ENCODE assay signal across 14 cellular contexts in the genomic region with DNA sequence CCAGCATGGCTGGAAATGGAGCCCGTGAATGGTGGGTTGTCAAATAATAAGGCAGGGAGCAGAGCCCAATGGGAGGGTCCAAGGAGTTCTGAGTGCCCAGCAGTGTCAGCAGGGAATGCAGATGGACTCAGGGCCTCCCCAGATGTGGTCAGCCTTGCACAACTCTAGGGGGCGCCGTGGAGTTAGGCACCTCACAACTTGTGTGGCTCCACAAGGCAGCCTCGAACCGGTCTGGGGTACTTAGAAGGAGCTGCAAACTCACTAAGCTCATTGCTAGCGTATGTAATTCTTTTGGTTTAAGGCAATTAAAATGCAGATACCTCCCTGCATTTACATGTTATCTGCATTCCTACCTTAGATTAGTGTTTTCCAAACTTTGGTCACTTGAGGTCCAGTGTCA. TPM values are rescaled to one million over a fixed set of nuclear protein-coding genes. Genes with fewer than 3 reads are reported as not detected.
DNase-seq lines count a peak whose midpoint lies in the region; ATAC-seq, FAIRE-seq and TF ChIP-seq lines count a peak whose summit lies in the region.
"Had no signal": no experiment of that assay in that cellular context is flagged by ENCODE, and none has a peak within 500 bp of the region (broad histone marks: within the 10 kb centered on the region; RNA-seq: fewer than 3 reads in every experiment).

No MANE protein-coding gene starts in this region.

- H3K9me3 Mint-ChIP-seq in activated naive CD8-positive, alpha-beta T cell treated with anti-CD3 and anti-CD28 coated beads, Interleukin-2, amount 10 ng/mL, durations not matched to agents 7 days and 5 days: no peaks in the 10 kb centered on the region
- H3K9me3 Mint-ChIP-seq: activated naive CD4-positive, alpha-beta T cell treated with anti-CD3 and anti-CD28 coated beads, Interleukin-2, amount 10 ng/mL, durations not matched to agents 7 days and 5 days; mesothelial cell of epicardium had no signal

- H3K36me3 ChIP-seq in BLaER1 treated with 17β-estradiol and CSF1 and Interleukin-3, amounts not matched to agents 10 nM and 100 nM: peaks cover 39 to 100% (median 98%) of the 10 kb centered on the region in 11 experiments
- H3K36me3 ChIP-seq in right lobe of liver: peaks cover 0 to 21% (median 8%) of the 10 kb centered on the region in 4 donors
- H3K36me3 ChIP-seq: esophagus squamous epithelium had no signal

- POLR2A ChIA-PET in activated naive CD8-positive, alpha-beta T cell treated with anti-CD3 and anti-CD28 coated beads, Interleukin-2, amount 10 ng/mL, durations not matched to agents 7 days and 5 days (lab: Charles Lee): no interaction called here

- no peaks in the 10 kb centered on the region for H3K27me3 Mint-ChIP-seq in activated naive CD8-positive, alpha-beta T cell treated with anti-CD3 and anti-CD28 coated beads, Interleukin-2, amount 10 ng/mL, durations not matched to agents 7 days and 5 days
- H3K27me3 Mint-ChIP-seq: activated naive CD4-positive, alpha-beta T cell treated with anti-CD3 and anti-CD28 coated beads, Interleukin-2, amount 10 ng/mL, durations not matched to agents 7 days and 5 days had no signal

- 63% methylated on average over 3 of the region's 6 CpGs for WGBS in right lobe of liver (ENCODE audit: insufficient coverage, low coverage, low lambda C conversion rate, missing lambda C conversion rate)

- H3K9me3 ChIP-seq in BLaER1 treated with 17β-estradiol and CSF1 and Interleukin-3, amounts not matched to agents 10 nM and 100 nM (replicated peaks in 1 of 11): peaks cover 0 to 25% (median 4%) of the 10 kb centered on the region in 11 experiments; a peak in 8 of 22 replicates
- no peaks in the 10 kb centered on the region for H3K9me3 ChIP-seq in right lobe of liver
- H3K9me3 ChIP-seq: esophagus squamous epithelium had no signal

- peak overlapping the region in 9 of 11 experiments; percentile 83 to 100 (median 94); a peak in 16 of 22 replicates for H3K27ac ChIP-seq in BLaER1 treated with 17β-estradiol and CSF1 and Interleukin-3, amounts not matched to agents 10 nM and 100 nM
- H3K27ac ChIP-seq in right lobe of liver: peak overlapping the region in 2 of 3 donors; percentile 82 to 93
- H3K27ac ChIP-seq: esophagus squamous epithelium had no signal

- peak overlapping the region in 7 of 10 experiments; percentile 33 to 62 (median 55); a peak in 12 of 20 replicates for H3K4me3 ChIP-seq in BLaER1 treated with 17β-estradiol and CSF1 and Interleukin-3, amounts not matched to agents 10 nM and 100 nM
- H3K4me3 ChIP-seq in right lobe of liver: no peak overlapping the region
- H3K4me3 ChIP-seq: esophagus squamous epithelium had no signal

- no peak for ATAC-seq in activated naive CD8-positive, alpha-beta T cell treated with anti-CD3 and anti-CD28 coated beads, Interleukin-2, amount 10 ng/mL, durations not matched to agents 7 days and 5 days (ENCODE audit: low read depth)
- ATAC-seq in right lobe of liver (no peak), HG02623 (IDR thresholded peaks at IDR 0.05; ENCODE audit: unreplicated experiment) (no peak), GM21526 (IDR thresholded peaks at IDR 0.05; ENCODE audit: low FRiP score, unreplicated experiment) (no peak), HG02852 (IDR thresholded peaks at IDR 0.05; ENCODE audit: unreplicated experiment) (no peak), GM18858 (IDR thresholded peaks at IDR 0.05; ENCODE audit: unreplicated experiment) (no peak)

- TF ChIP-seq CTCF in right lobe of liver (IDR thresholded peaks at IDR 0.05): peak in 1 of 4 donors; percentile 7

- peak; percentile 11 for FAIRE-seq in GM19239 (lab: Jason Lieb, UNC)
- FAIRE-seq: G401.6 had no signal

- H3K4me3 Mint-ChIP-seq in activated naive CD8-positive, alpha-beta T cell treated with anti-CD3 and anti-CD28 coated beads, Interleukin-2, amount 10 ng/mL, durations not matched to agents 7 days and 5 days: no peak overlapping the region
- H3K4me3 Mint-ChIP-seq: activated naive CD4-positive, alpha-beta T cell treated with anti-CD3 and anti-CD28 coated beads, Interleukin-2, amount 10 ng/mL, durations not matched to agents 7 days and 5 days; mesothelial cell of epicardium had no signal

- DNase-seq in GM19239 (ENCODE audit: insufficient read length, low spot score) (no peak), right lobe of liver (peak in 1 of 3 donors; percentile 45)
- DNase-seq in activated naive CD8-positive, alpha-beta T cell treated with anti-CD3 and anti-CD28 coated beads, Interleukin-2, amount 10 ng/mL, durations not matched to agents 7 days and 5 days: no peak
- DNase-seq: activated CD4-positive, alpha-beta T cell treated with anti-CD3 and anti-CD28 coated beads, Interleukin-2, amount 50 U/mL, for 4 hours; activated naive CD4-positive, alpha-beta T cell treated with anti-CD3 and anti-CD28 coated beads, Interleukin-2, amount 10 ng/mL, durations not matched to agents 7 days and 5 days; esophagus squamous epithelium; T-helper 2 cell had no signal

- peak overlapping the region in 8 of 11 experiments; percentile 62 to 87 (median 82); a peak in 11 of 22 replicates for H3K9ac ChIP-seq in BLaER1 treated with 17β-estradiol and CSF1 and Interleukin-3, amounts not matched to agents 10 nM and 100 nM

- no peak for TF ChIP-seq POLR2A in right lobe of liver (IDR thresholded peaks at IDR 0.05)

- H3K27ac Mint-ChIP-seq in activated naive CD8-positive, alpha-beta T cell treated with anti-CD3 and anti-CD28 coated beads, Interleukin-2, amount 10 ng/mL, durations not matched to agents 7 days and 5 days: peak overlapping the region; percentile 46
- H3K27ac Mint-ChIP-seq: activated naive CD4-positive, alpha-beta T cell treated with anti-CD3 and anti-CD28 coated beads, Interleukin-2, amount 10 ng/mL, durations not matched to agents 7 days and 5 days; mesothelial cell of epicardium had no signal

- H3K4me2 ChIP-seq in BLaER1 treated with 17β-estradiol and CSF1 and Interleukin-3, amounts not matched to agents 10 nM and 100 nM: peak overlapping the region; percentile 87 to 99 (median 95); a peak in 21 of 22 replicates

- H3K27me3 ChIP-seq in BLaER1 treated with 17β-estradiol and CSF1 and Interleukin-3, amounts not matched to agents 10 nM and 100 nM: no peaks in the 10 kb centered on the region
- no peaks in the 10 kb centered on the region for H3K27me3 ChIP-seq in right lobe of liver

- peaks cover 28% of the 10 kb centered on the region for H3K36me3 Mint-ChIP-seq in activated naive CD8-positive, alpha-beta T cell treated with anti-CD3 and anti-CD28 coated beads, Interleukin-2, amount 10 ng/mL, durations not matched to agents 7 days and 5 days

- intact Hi-C loops in right lobe of liver (cut with DNase I): no loop called here

- peaks cover 58 to 100% (median 96%) of the 10 kb centered on the region in 10 experiments for H3K4me1 ChIP-seq in BLaER1 treated with 17β-estradiol and CSF1 and Interleukin-3, amounts not matched to agents 10 nM and 100 nM
- peaks cover 0 to 29% (median 6%) of the 10 kb centered on the region in 4 donors for H3K4me1 ChIP-seq in right lobe of liver

- H4K20me1 ChIP-seq in BLaER1 treated with 17β-estradiol and CSF1 and Interleukin-3, amounts not matched to agents 10 nM and 100 nM: peaks cover 0 to 100% (median 12%) of the 10 kb centered on the region in 11 experiments; a peak in 9 of 22 replicates

- peaks cover 15% of the 10 kb centered on the region for H3K4me1 Mint-ChIP-seq in activated naive CD8-positive, alpha-beta T cell treated with anti-CD3 and anti-CD28 coated beads, Interleukin-2, amount 10 ng/mL, durations not matched to agents 7 days and 5 days

RNA-seq across cellular contexts. Expression of a gene that starts 18.1 kb away (rescaled TPM):
- 10 to 100 TPM; 27.8 to 30.8 TPM for total RNA-seq in activated naive CD8-positive, alpha-beta T cell treated with anti-CD3 and anti-CD28 coated beads, Interleukin-2, amount 10 ng/mL, durations not matched to agents 7 days and 5 days
- total RNA-seq in right lobe of liver: 10 to 100 TPM in 5 of 6 experiments, 1 to 10 TPM in 1; 4.8 to 19.6 (median 14.6) TPM

Comparison
In these comparisons a context has a peak if more than half of its experiments do, and no peak if none do; other contexts are left out.
1. H3K4me3 ChIP-seq: peak in BLaER1 treated with 17β-estradiol and CSF1 and Interleukin-3, amounts not matched to agents 10 nM and 100 nM (7 of 10); none in right lobe of liver (0 of 3).